8 cellular contexts compared by ENCODE assay signal in the genomic region with DNA sequence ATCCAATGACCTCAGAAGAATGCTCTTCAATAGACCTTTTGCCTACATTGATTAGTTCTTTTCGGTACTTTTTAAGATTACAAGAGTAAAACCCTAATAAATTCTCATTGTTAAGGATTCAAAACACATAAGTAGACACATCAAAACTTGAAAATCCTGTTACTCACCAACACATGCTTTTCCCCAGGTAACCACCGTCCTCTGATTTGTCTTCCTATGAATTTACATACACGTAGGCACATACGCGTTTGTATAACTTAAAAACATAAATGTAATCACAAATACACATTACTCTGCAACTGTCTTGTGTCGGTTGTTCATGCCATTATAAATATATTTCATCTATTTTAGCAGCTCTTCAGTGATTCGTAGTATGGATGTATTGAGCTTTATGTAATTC. TPM values are rescaled to one million over a fixed set of nuclear protein-coding genes. Genes with fewer than 3 reads are reported as not detected.
DNase-seq lines count a peak whose midpoint lies in the region; ATAC-seq and TF ChIP-seq lines count a peak whose summit lies in the region.

No MANE protein-coding gene starts in this region.

- H3K9me3 ChIP-seq in SK-N-SH, result no peaks in the 10 kb centered on the region

- peak overlapping the region; percentile 80 for H3K4me2 ChIP-seq in SK-N-SH

- no peak for TF ChIP-seq EP300 in SK-N-SH (IDR thresholded peaks at IDR 0.05; ENCODE audit: borderline replicate concordance in 1 of 2, low read depth in 1 of 2, low read length in 1 of 2)

- peaks cover 25% of the 10 kb centered on the region for H4K20me1 ChIP-seq in SK-N-SH (ENCODE audit: insufficient read depth)

- peak overlapping the region; percentile 92; the same call in 1 of the 2 replicates for H3K9ac ChIP-seq in SK-N-SH

- H3K4me1 Mint-ChIP-seq in stimulated activated naive CD8-positive, alpha-beta T cell treated with anti-CD3 and anti-CD28 coated beads, Interleukin-15, amount 100 ng/mL, for 72 hours, result peaks cover 23% of the 10 kb centered on the region

- H3K9me3 Mint-ChIP-seq in stimulated activated naive CD8-positive, alpha-beta T cell treated with anti-CD3 and anti-CD28 coated beads, Interleukin-15, amount 100 ng/mL, for 72 hours, result peaks cover 4 to 6% of the 10 kb centered on the region in 2 donors

- peaks cover 21% of the 10 kb centered on the region for H3K27me3 Mint-ChIP-seq in stimulated activated naive CD8-positive, alpha-beta T cell treated with anti-CD3 and anti-CD28 coated beads, Interleukin-15, amount 100 ng/mL, for 72 hours

- H3K4me1 ChIP-seq in SK-N-SH (ENCODE audit: control insufficient read depth in 1 of 2, insufficient read depth in 2 of 2, low read depth in 1 of 2, low read length in 1 of 2), result peaks cover 6 to 16% of the 10 kb centered on the region in 2 experiments; a peak in 3 of 4 replicates

- TF ChIP-seq RAD21 in SK-N-SH (IDR thresholded peaks at IDR 0.05; ENCODE audit: low read length), result no peak

- H2AFZ ChIP-seq in SK-N-SH (ENCODE audit: low read depth), result peak overlapping the region; percentile 95

- peak overlapping the region; percentile 94 to 99 for H3K4me3 Mint-ChIP-seq in stimulated activated naive CD8-positive, alpha-beta T cell treated with anti-CD3 and anti-CD28 coated beads, Interleukin-15, amount 100 ng/mL, for 72 hours

- no peak for DNase-seq in SK-N-SH
- no peak for DNase-seq in stimulated activated naive CD8-positive, alpha-beta T cell treated with anti-CD3 and anti-CD28 coated beads, Interleukin-15, amount 100 ng/mL, for 72 hours
- DNase-seq in glomerular visceral epithelial cell (ENCODE audit: extremely low spot score), result no peak
- no peak for DNase-seq in GOT3 (lab: John Stamatoyannopoulos, UW)

- H3K27me3 ChIP-seq in SK-N-SH (ENCODE audit: insufficient read depth), result no peaks in the 10 kb centered on the region

- H3K27ac ChIP-seq in SK-N-SH (ENCODE audit: low read depth in 2 of 2, low read length in 1 of 2), result no peak overlapping the region; a peak in 2 of 4 replicates
- H3K27ac ChIP-seq in VCaP, result peak overlapping the region; percentile 86

- no peak overlapping the region for H3K27ac Mint-ChIP-seq in stimulated activated naive CD8-positive, alpha-beta T cell treated with anti-CD3 and anti-CD28 coated beads, Interleukin-15, amount 100 ng/mL, for 72 hours

- peaks cover 5 to 8% of the 10 kb centered on the region in 2 experiments for H3K36me3 ChIP-seq in SK-N-SH (replicated peaks in 1 of 2; ENCODE audit: control insufficient read depth in 1 of 2, insufficient read depth in 2 of 2, low read length in 1 of 2)

- WGBS in SK-N-SH (ENCODE audit: low lambda C conversion rate), result 66% methylated on average over 7 of the region's 7 CpGs

- POLR2A ChIA-PET in SK-N-SH (lab: Yijun Ruan, JAX), result interaction anchor here (1.8 to 2.3 kb wide), 2 partner anchors 23 to 1141 kb away, joined by 5 to 13 read pairs; partner anchors contain the start of genes ALDH1L2 and TDG

- peaks cover 40% of the 10 kb centered on the region for H3K79me2 ChIP-seq in SK-N-SH (ENCODE audit: insufficient read depth)

- peak overlapping the region; percentile 83 to 99 for H3K4me3 ChIP-seq in SK-N-SH (ENCODE audit: low read depth in 2 of 2, low read length in 1 of 2)
- peak overlapping the region; percentile 99 for H3K4me3 ChIP-seq in iPS-11a (ENCODE audit: low read depth, low read length)

- CTCF ChIA-PET in SK-N-SH (lab: Yijun Ruan, JAX), result interaction anchor here (1.0 to 1.5 kb wide), 2 partner anchors 21 to 725 kb away, joined by 3 read pairs; no protein-coding TSS in a partner anchor

- TF ChIP-seq CTCF in SK-N-SH (IDR thresholded peaks at IDR 0.05) (no peak), VCaP (conservative IDR thresholded peaks at IDR 0.05) (no peak)

- no peaks in the 10 kb centered on the region for H3K9me2 ChIP-seq in SK-N-SH

- H3F3A ChIP-seq in SK-N-SH (replicated peaks; ENCODE audit: insufficient read depth), result peaks cover 32% of the 10 kb centered on the region

- ATAC-seq in SK-N-SH treated with all-trans-retinoic acid at 6 μM for 48 hours (no peak), GM21825 (IDR thresholded peaks at IDR 0.05; ENCODE audit: unreplicated experiment) (no peak)
- no peak for ATAC-seq in stimulated activated naive CD8-positive, alpha-beta T cell treated with anti-CD3 and anti-CD28 coated beads, Interleukin-15, amount 100 ng/mL, for 72 hours

TF ChIP-seq in SK-N-SH, 30 proteins besides CTCF, POLR2A, EP300 and RAD21 (continues in another document):
- no peak for TF ChIP-seq FOXM1 (IDR thresholded peaks at IDR 0.05; ENCODE audit: low read depth)
- TF ChIP-seq TEAD4 (IDR thresholded peaks at IDR 0.05; ENCODE audit: borderline replicate concordance, insufficient read depth), result no peak
- no peak for TF ChIP-seq CHD2 (IDR thresholded peaks at IDR 0.05; ENCODE audit: low read length, partially characterized antibody)
- no peak for TF ChIP-seq RXRA (IDR thresholded peaks at IDR 0.05; ENCODE audit: borderline replicate concordance, low read depth)
- no peak for TF ChIP-seq MXI1 (IDR thresholded peaks at IDR 0.05; ENCODE audit: low read depth, low read length)
- TF ChIP-seq, protein P1, sequence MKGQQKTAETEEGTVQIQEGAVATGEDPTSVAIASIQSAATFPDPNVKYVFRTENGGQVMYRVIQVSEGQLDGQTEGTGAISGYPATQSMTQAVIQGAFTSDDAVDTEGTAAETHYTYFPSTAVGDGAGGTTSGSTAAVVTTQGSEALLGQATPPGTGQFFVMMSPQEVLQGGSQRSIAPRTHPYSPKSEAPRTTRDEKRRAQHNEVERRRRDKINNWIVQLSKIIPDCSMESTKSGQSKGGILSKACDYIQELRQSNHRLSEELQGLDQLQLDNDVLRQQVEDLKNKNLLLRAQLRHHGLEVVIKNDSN (IDR thresholded peaks at IDR 0.05; ENCODE audit: borderline replicate concordance, low read depth), result no peak
- TF ChIP-seq PBX3 (IDR thresholded peaks at IDR 0.05), result no peak
- no peak for TF ChIP-seq EZH2phosphoT487 (IDR thresholded peaks at IDR 0.05; ENCODE audit: borderline replicate concordance, low read depth)
- TF ChIP-seq NFIC (IDR thresholded peaks at IDR 0.05; ENCODE audit: borderline replicate concordance), result no peak
- TF ChIP-seq POLR2AphosphoS5 (IDR thresholded peaks at IDR 0.05; ENCODE audit: low read depth, low read length), result no peak
- no peak for TF ChIP-seq GABPA (IDR thresholded peaks at IDR 0.05; ENCODE audit: low read depth)
- TF ChIP-seq SIN3A (IDR thresholded peaks at IDR 0.05; ENCODE audit: borderline replicate concordance, low read depth, low read length), result no peak
- no peak for TF ChIP-seq TAF1 (IDR thresholded peaks at IDR 0.05; ENCODE audit: borderline replicate concordance, low read depth, low read length)
- TF ChIP-seq ELF1 (IDR thresholded peaks at IDR 0.05), result no peak

TF ChIP-seq in SK-N-SH treated with all-trans-retinoic acid at 6 μM for 48 hours, 23 proteins besides CTCF, POLR2A, EP300 and RAD21 (continues in another document):
- no peak for TF ChIP-seq ZFP30 (CRISPR knock-in tag; IDR thresholded peaks at IDR 0.05)
- no peak for TF ChIP-seq ZFP3 (CRISPR knock-in tag; IDR thresholded peaks at IDR 0.05)
- TF ChIP-seq CREB5 (CRISPR knock-in tag; IDR thresholded peaks at IDR 0.05; ENCODE audit: low read depth), result no peak
- no peak for TF ChIP-seq ZC3H10 (CRISPR knock-in tag; IDR thresholded peaks at IDR 0.05)
- no peak for TF ChIP-seq CSDC2 (CRISPR knock-in tag; IDR thresholded peaks at IDR 0.05)
- TF ChIP-seq OSR1 (CRISPR knock-in tag; IDR thresholded peaks at IDR 0.05), result no peak
- TF ChIP-seq GLIS3 (CRISPR knock-in tag; IDR thresholded peaks at IDR 0.05), result no peak
- no peak for TF ChIP-seq ARNTL (CRISPR knock-in tag; IDR thresholded peaks at IDR 0.05; ENCODE audit: borderline replicate concordance, low read depth)
- no peak for TF ChIP-seq TSHZ2 (CRISPR knock-in tag; IDR thresholded peaks at IDR 0.05)
- no peak for TF ChIP-seq SNAI2 (CRISPR knock-in tag; IDR thresholded peaks at IDR 0.05)
- TF ChIP-seq PPARA (CRISPR knock-in tag; IDR thresholded peaks at IDR 0.05; ENCODE audit: borderline replicate concordance), result no peak
- TF ChIP-seq ZNF8 (CRISPR knock-in tag; IDR thresholded peaks at IDR 0.05), result no peak
- no peak for TF ChIP-seq RARB (CRISPR knock-in tag; IDR thresholded peaks at IDR 0.05)

RNA-seq across cellular contexts. Expression of gene WASHC4, which starts 0.9 kb away (rescaled TPM):
- polyA plus RNA-seq in SK-N-SH (2012; rRNA removed), result 11.2 and 15.9 TPM in 2 replicates
- 15.4 and 17.0 TPM in 2 replicates for polyA plus RNA-seq in SK-N-SH (2012; cell fraction: cytosol; rRNA removed)
- 11.0 and 33.3 TPM in 2 replicates for polyA plus RNA-seq in SK-N-SH (2012; cell fraction: nucleus; rRNA removed)

RNA-seq across cellular contexts. Expression of gene ALDH1L2, which starts 22.4 kb away (rescaled TPM):
- 1.9 and 3.4 TPM in 2 replicates for polyA plus RNA-seq in SK-N-SH (2012; rRNA removed)
- 2.2 TPM in 2 replicates for polyA plus RNA-seq in SK-N-SH (2012; cell fraction: cytosol; rRNA removed)
- 2.2 and 4.8 TPM in 2 replicates for polyA plus RNA-seq in SK-N-SH (2012; cell fraction: nucleus; rRNA removed)
